ENCODE assay signal across 14 cellular contexts in genomic region chr11:71955898-71956456, GRCh38. TPM values are rescaled to one million over a fixed set of nuclear protein-coding genes. Genes with fewer than 3 reads are reported as not detected.
DNase-seq lines count a peak whose midpoint lies in the region; ATAC-seq and TF ChIP-seq lines count a peak whose summit lies in the region.
"Had no signal": no experiment of that assay in that cellular context is flagged by ENCODE, and none has a peak within 500 bp of the region (broad histone marks: within the 10 kb centered on the region; RNA-seq: fewer than 3 reads in every experiment).

No MANE protein-coding gene starts in this region.

- peak overlapping the region; percentile 61 for H3K27ac Mint-ChIP-seq in activated T-cell treated with anti-CD3 and anti-CD28 coated beads, Interleukin-2, amount 50 U/mL, for 72 hours
- H3K27ac Mint-ChIP-seq in T-helper 17 cell: peak overlapping the region; percentile 37
- H3K27ac Mint-ChIP-seq in chondrocyte (ENCODE audit: unreplicated experiment): peak overlapping the region; percentile 64

- TF ChIP-seq CTCF in chondrocyte (IDR thresholded peaks at IDR 0.05): no peak

- H3K4me3 Mint-ChIP-seq in activated T-cell treated with anti-CD3 and anti-CD28 coated beads, Interleukin-2, amount 50 U/mL, for 72 hours: peak overlapping the region in 1 of 2 donors; percentile 5
- H3K4me3 Mint-ChIP-seq in T-helper 17 cell (no peak overlapping the region), chondrocyte (ENCODE audit: unreplicated experiment) (no peak overlapping the region)
- H3K4me3 Mint-ChIP-seq: CD4-positive, alpha-beta memory T cell had no signal

- peaks cover 0 to 2% of the 10 kb centered on the region in 2 donors for H3K9me3 Mint-ChIP-seq in activated T-cell treated with anti-CD3 and anti-CD28 coated beads, Interleukin-2, amount 50 U/mL, for 72 hours
- H3K9me3 Mint-ChIP-seq in chondrocyte (ENCODE audit: low read depth): peaks cover 2% of the 10 kb centered on the region

- peaks cover 5 to 7% of the 10 kb centered on the region in 2 donors for H3K36me3 Mint-ChIP-seq in activated T-cell treated with anti-CD3 and anti-CD28 coated beads, Interleukin-2, amount 50 U/mL, for 72 hours (ENCODE audit: insufficient read depth in 2 of 2)
- H3K36me3 Mint-ChIP-seq in T-helper 17 cell (ENCODE audit: low read depth): peaks cover 2% of the 10 kb centered on the region
- peaks cover 4% of the 10 kb centered on the region for H3K36me3 Mint-ChIP-seq in chondrocyte (ENCODE audit: low read depth)

- no peaks in the 10 kb centered on the region for H3K27me3 Mint-ChIP-seq in activated T-cell treated with anti-CD3 and anti-CD28 coated beads, Interleukin-2, amount 50 U/mL, for 72 hours (ENCODE audit: low read depth)
- H3K27me3 Mint-ChIP-seq in T-helper 17 cell (no peaks in the 10 kb centered on the region), chondrocyte (ENCODE audit: low read depth) (no peaks in the 10 kb centered on the region)
- H3K27me3 Mint-ChIP-seq: CD4-positive, alpha-beta memory T cell had no signal

- ATAC-seq in activated T-cell treated with anti-CD3 and anti-CD28 coated beads, Interleukin-2, amount 50 U/mL, for 72 hours (replicated peaks in 1 of 2): peak; percentile 68 to 74
- ATAC-seq in T-helper 17 cell: no peak
- ATAC-seq in GM21717 (IDR thresholded peaks at IDR 0.05; ENCODE audit: unreplicated experiment): no peak
- no peak for ATAC-seq in GM18861 (IDR thresholded peaks at IDR 0.05; ENCODE audit: unreplicated experiment)
- ATAC-seq: HepG2 had no signal

- H3K4me1 Mint-ChIP-seq in activated T-cell treated with anti-CD3 and anti-CD28 coated beads, Interleukin-2, amount 50 U/mL, for 72 hours (ENCODE audit: low read depth): peaks cover 21% of the 10 kb centered on the region
- H3K4me1 Mint-ChIP-seq in T-helper 17 cell (peaks cover 31% of the 10 kb centered on the region), chondrocyte (ENCODE audit: low read depth) (peaks cover 50% of the 10 kb centered on the region)

- no peak for DNase-seq in activated T-cell treated with anti-CD3 and anti-CD28 coated beads, Interleukin-2, amount 50 U/mL, for 72 hours
- no peak for DNase-seq in activated T-cell treated with anti-CD3 and anti-CD28 coated beads, Interleukin-2, amount 50 U/mL, for 1 hour
- DNase-seq in T-helper 17 cell: no peak
- no peak for DNase-seq in chondrocyte (ENCODE audit: low spot score)
- no peak for DNase-seq in A172 (ENCODE audit: low spot score)
- DNase-seq: CD4-positive, alpha-beta memory T cell; COR-L47; DMS153; DMS79 treated with DMSO at 0.1 percent for 48 hours; EL; HCEC 1CT had no signal

- no peaks in the 10 kb centered on the region for H3K9me3 ChIP-seq in T-helper 17 cell (ENCODE audit: control insufficient read depth, low read length, poor library complexity, severe bottlenecking)

RNA-seq across cellular contexts. Expression of gene RNF121, which starts 27.1 kb away (rescaled TPM):
- 10 to 100 TPM; 42.0 to 47.6 TPM for total RNA-seq in activated T-cell treated with anti-CD3 and anti-CD28 coated beads, Interleukin-2, amount 50 U/mL, for 72 hours
- total RNA-seq in T-helper 17 cell: 10 to 100 TPM; 15.7 to 23.4 TPM
- 63.2 to 97.1 TPM (median 64.2 TPM) in 3 replicates for total RNA-seq in chondrocyte
- 29.9 and 33.5 TPM in 2 replicates for total RNA-seq in A172 (2014; rRNA removed; shearing (Covaris generic))

RNA-seq across cellular contexts. Expression of gene XNDC1N, which starts 27.6 kb away (rescaled TPM):
- total RNA-seq in activated T-cell treated with anti-CD3 and anti-CD28 coated beads, Interleukin-2, amount 50 U/mL, for 72 hours: 10 to 100 TPM; 21.7 to 30.1 TPM
- total RNA-seq in T-helper 17 cell: 10 to 100 TPM; 16.4 to 16.6 TPM
- total RNA-seq in chondrocyte: 5.1 to 10.7 TPM (median 6.1 TPM) in 3 replicates
- 1.4 and 5.3 TPM in 2 replicates for total RNA-seq in A172 (2014; rRNA removed; shearing (Covaris generic))

RNA-seq across cellular contexts. Expression of gene IL18BP, which starts 42.7 kb away (rescaled TPM):
- total RNA-seq in activated T-cell treated with anti-CD3 and anti-CD28 coated beads, Interleukin-2, amount 50 U/mL, for 72 hours: 10 to 100 TPM; 16.7 to 19.0 TPM
- total RNA-seq in T-helper 17 cell (10 to 100 TPM; 25.7 to 28.0 TPM), chondrocyte (9.6 to 16.2 TPM (median 11.4 TPM) in 3 replicates)
- total RNA-seq in A172 (2014; rRNA removed; shearing (Covaris generic)): 1.6 and 3.9 TPM in 2 replicates

Comparison
In these comparisons a context has a peak if more than half of its experiments do, and no peak if none do; other contexts are left out.
1. ATAC-seq: peak in activated T-cell treated with anti-CD3 and anti-CD28 coated beads, Interleukin-2, amount 50 U/mL, for 72 hours (2 of 2); none in T-helper 17 cell (single experiment), GM21717 (single experiment) and GM18861 (single experiment).
2. Peak in every context shown above with its lines, with median percentiles within 50 percentile points of each other: H3K27ac Mint-ChIP-seq.